Comparison of ENCODE assay signal across 15 cellular contexts in genomic region chr16:69691980-69692911, GRCh38. TPM values are rescaled to one million over a fixed set of nuclear protein-coding genes. Genes with fewer than 3 reads are reported as not detected.
DNase-seq lines count a peak whose midpoint lies in the region; ATAC-seq, FAIRE-seq and TF ChIP-seq lines count a peak whose summit lies in the region.
"Had no signal": no experiment of that assay in that cellular context is flagged by ENCODE, and none has a peak within 500 bp of the region (broad histone marks: within the 10 kb centered on the region; RNA-seq: fewer than 3 reads in every experiment).

No MANE protein-coding gene starts in this region.

- TF ChIP-seq RAD21 in SK-N-SH (IDR thresholded peaks at IDR 0.05; ENCODE audit: low read length), result no peak

- CTCF ChIA-PET in SK-N-SH (lab: Yijun Ruan, JAX) (no interaction called here), A673 (lab: Charles Lee) (no interaction called here)
- CTCF ChIA-PET in naive thymus-derived CD4-positive, alpha-beta T cell (lab: Charles Lee), result no interaction called here

- H2AFZ ChIP-seq in SK-N-SH (ENCODE audit: low read depth), result no peak overlapping the region

- peak; percentile 23 for FAIRE-seq in HTR-8/SVneo (lab: Jason Lieb, UNC)

- peaks cover 27% of the 10 kb centered on the region for H3F3A ChIP-seq in SK-N-SH (replicated peaks; ENCODE audit: insufficient read depth)

- no peaks in the 10 kb centered on the region for H3K27me3 Mint-ChIP-seq in osteocyte (ENCODE audit: unreplicated experiment)
- H3K27me3 Mint-ChIP-seq in naive thymus-derived CD4-positive, alpha-beta T cell, result no peaks in the 10 kb centered on the region
- H3K27me3 Mint-ChIP-seq: central memory CD8-positive, alpha-beta T cell had no signal

- intact Hi-C loops in naive thymus-derived CD4-positive, alpha-beta T cell (cut with micrococcal nuclease), result no loop called here
- intact Hi-C loops in A673 (cut with micrococcal nuclease; ENCODE audit: unreplicated experiment), result no loop called here

- 87% methylated on average over 4 of the region's 4 CpGs for WGBS in SK-N-SH (ENCODE audit: low lambda C conversion rate)

- in situ Hi-C loops in HAP-1 (cut with MboI; ENCODE audit: low sequenced_read_pairs), result no loop called here

- no peaks in the 10 kb centered on the region for H3K4me1 ChIP-seq in SK-N-SH (ENCODE audit: control insufficient read depth in 1 of 2, insufficient read depth in 2 of 2, low read depth in 1 of 2, low read length in 1 of 2)
- H3K4me1 ChIP-seq in HAP-1, result no peaks in the 10 kb centered on the region
- H3K4me1 ChIP-seq in naive thymus-derived CD4-positive, alpha-beta T cell (ENCODE audit: control insufficient read depth in 2 of 2, insufficient read depth in 2 of 2, low read length in 2 of 2), result no peaks in the 10 kb centered on the region
- H3K4me1 ChIP-seq in A673 (ENCODE audit: insufficient read depth, low read length, poor library complexity, severe bottlenecking), result no peaks in the 10 kb centered on the region

- no peaks in the 10 kb centered on the region for H3K9me3 Mint-ChIP-seq in osteocyte (ENCODE audit: unreplicated experiment)
- no peaks in the 10 kb centered on the region for H3K9me3 Mint-ChIP-seq in naive thymus-derived CD4-positive, alpha-beta T cell
- H3K9me3 Mint-ChIP-seq: central memory CD8-positive, alpha-beta T cell had no signal

- H3K9me3 ChIP-seq in SK-N-SH (no peaks in the 10 kb centered on the region), HAP-1 (no peaks in the 10 kb centered on the region), A673 (ENCODE audit: low read depth, low read length, poor library complexity, severe bottlenecking) (no peaks in the 10 kb centered on the region)
- H3K9me3 ChIP-seq in naive thymus-derived CD4-positive, alpha-beta T cell (ENCODE audit: control insufficient read depth in 2 of 3, low read length in 3 of 3), result no peaks in the 10 kb centered on the region
- H3K9me3 ChIP-seq: mucosa of descending colon had no signal

- H3K27ac Mint-ChIP-seq in osteocyte (ENCODE audit: unreplicated experiment), result peak overlapping the region; percentile 4
- peak overlapping the region in 3 of 9 donors; percentile 13 to 66 (median 44) for H3K27ac Mint-ChIP-seq in naive thymus-derived CD4-positive, alpha-beta T cell

- TF ChIP-seq EP300 in SK-N-SH (IDR thresholded peaks at IDR 0.05; ENCODE audit: borderline replicate concordance in 1 of 2, low read depth in 1 of 2, low read length in 1 of 2), result no peak

- POLR2A ChIA-PET in SK-N-SH (lab: Yijun Ruan, JAX) (no interaction called here), A673 (lab: Charles Lee; ENCODE audit: low non-redundant PET) (no interaction called here)
- POLR2A ChIA-PET in naive thymus-derived CD4-positive, alpha-beta T cell (lab: Charles Lee), result no interaction called here

- H3K79me2 ChIP-seq in SK-N-SH (ENCODE audit: insufficient read depth), result peaks cover 18% of the 10 kb centered on the region

- peak overlapping the region in 1 of 2 experiments; percentile 45; a peak in 1 of 4 replicates for H3K27ac ChIP-seq in SK-N-SH (ENCODE audit: low read depth in 2 of 2, low read length in 1 of 2)
- H3K27ac ChIP-seq in naive thymus-derived CD4-positive, alpha-beta T cell (ENCODE audit: low read depth, low read length), result no peak overlapping the region
- no peak overlapping the region for H3K27ac ChIP-seq in A673 (ENCODE audit: low read depth, low read length, poor library complexity, severe bottlenecking)

- no peaks in the 10 kb centered on the region for H3K9me2 ChIP-seq in SK-N-SH

- BruUV-seq in A673 (replicated peaks; lab: Mats Ljungman, UMichigan), result no TSS peak

- peak; percentile 44; the same call in 2 of the 3 replicates for ATAC-seq in SK-N-SH treated with all-trans-retinoic acid at 6 μM for 48 hours
- no peak for ATAC-seq in naive thymus-derived CD4-positive, alpha-beta T cell
- ATAC-seq: mucosa of descending colon had no signal

- peaks cover 69 to 86% of the 10 kb centered on the region in 2 experiments for H3K36me3 ChIP-seq in SK-N-SH (replicated peaks in 1 of 2; ENCODE audit: control insufficient read depth in 1 of 2, insufficient read depth in 2 of 2, low read length in 1 of 2)
- H3K36me3 ChIP-seq in HAP-1 (replicated peaks), result peaks cover 53% of the 10 kb centered on the region
- peaks cover 9 to 47% (median 14%) of the 10 kb centered on the region in 3 experiments for H3K36me3 ChIP-seq in naive thymus-derived CD4-positive, alpha-beta T cell (ENCODE audit: control insufficient read depth in 2 of 3, insufficient read depth in 3 of 3, low read length in 3 of 3)
- H3K36me3 ChIP-seq in A673 (ENCODE audit: insufficient read depth, low read length, poor library complexity, severe bottlenecking), result peaks cover 48% of the 10 kb centered on the region

- H3K9ac ChIP-seq in SK-N-SH, result no peak overlapping the region

- no peak overlapping the region for H3K4me2 ChIP-seq in SK-N-SH

- H3K4me3 ChIP-seq in SK-N-SH (ENCODE audit: low read depth in 2 of 2, low read length in 1 of 2) (no peak overlapping the region), cardiac fibroblast (replicated peaks in 1 of 2; ENCODE audit: low read depth in 2 of 2, low read length in 2 of 2) (no peak overlapping the region), HAP-1 (no peak overlapping the region), A673 (ENCODE audit: low read depth, low read length, poor library complexity, severe bottlenecking) (no peak overlapping the region)
- no peak overlapping the region for H3K4me3 ChIP-seq in naive thymus-derived CD4-positive, alpha-beta T cell (ENCODE audit: low read length)
- H3K4me3 ChIP-seq: mucosa of descending colon had no signal

- no peaks in the 10 kb centered on the region for H3K27me3 ChIP-seq in SK-N-SH (ENCODE audit: insufficient read depth)
- no peaks in the 10 kb centered on the region for H3K27me3 ChIP-seq in HAP-1 (ENCODE audit: low read depth)
- no peaks in the 10 kb centered on the region for H3K27me3 ChIP-seq in naive thymus-derived CD4-positive, alpha-beta T cell (ENCODE audit: control insufficient read depth in 2 of 2, insufficient read depth in 2 of 2, low read length in 2 of 2)
- H3K27me3 ChIP-seq in A673 (replicated peaks; ENCODE audit: insufficient read depth, low read depth, low read length, poor library complexity), result no peaks in the 10 kb centered on the region

- H3K4me1 Mint-ChIP-seq in osteocyte (ENCODE audit: unreplicated experiment), result peaks cover 17% of the 10 kb centered on the region
- peaks cover 0 to 17% (median 0%) of the 10 kb centered on the region in 7 donors for H3K4me1 Mint-ChIP-seq in naive thymus-derived CD4-positive, alpha-beta T cell
- H3K4me1 Mint-ChIP-seq: central memory CD8-positive, alpha-beta T cell had no signal

- H3K4me3 Mint-ChIP-seq in osteocyte (ENCODE audit: unreplicated experiment), result no peak overlapping the region
- H3K4me3 Mint-ChIP-seq in naive thymus-derived CD4-positive, alpha-beta T cell, result no peak overlapping the region
- H3K4me3 Mint-ChIP-seq: central memory CD8-positive, alpha-beta T cell had no signal

- DNase-seq in SK-N-SH (no peak), HTR-8/SVneo (ENCODE audit: insufficient read length, low spot score) (no peak), cardiac fibroblast (ENCODE audit: low read depth in 2 of 2) (peak; percentile 23 to 49), osteocyte (ENCODE audit: extremely low spot score, unreplicated experiment) (no peak), HAP-1 (ENCODE audit: low spot score in 2 of 2) (no peak), A673 (ENCODE audit: low spot score) (no peak)
- no peak for DNase-seq in naive thymus-derived CD4-positive, alpha-beta T cell
- DNase-seq: 8988T; activated CD4-positive, alpha-beta T cell treated with anti-CD3 and anti-CD28 coated beads for 4 hours; GF-D8; mucosa of descending colon; NCI-H2107; RPMI8226 had no signal

- H3K36me3 Mint-ChIP-seq in osteocyte (ENCODE audit: unreplicated experiment), result peaks cover 47% of the 10 kb centered on the region
- peaks cover 14 to 39% (median 26%) of the 10 kb centered on the region in 5 donors for H3K36me3 Mint-ChIP-seq in naive thymus-derived CD4-positive, alpha-beta T cell

- TF ChIP-seq CTCF in SK-N-SH (IDR thresholded peaks at IDR 0.05) (no peak), cardiac fibroblast (IDR thresholded peaks at IDR 0.05; ENCODE audit: low read depth, low read length) (no peak), osteocyte (IDR thresholded peaks at IDR 0.05) (no peak), A673 (conservative IDR thresholded peaks at IDR 0.05; ENCODE audit: low read depth, low read length) (no peak)

- H4K20me1 ChIP-seq in SK-N-SH (ENCODE audit: insufficient read depth), result no peaks in the 10 kb centered on the region

TF ChIP-seq in SK-N-SH, 30 proteins besides CTCF, POLR2A, EP300 and RAD21:
- no peak for TF ChIP-seq MAX (IDR thresholded peaks at IDR 0.05; ENCODE audit: low read depth)
- no peak for TF ChIP-seq RCOR1 (IDR thresholded peaks at IDR 0.05; ENCODE audit: low read length)
- no peak for TF ChIP-seq SMC3 (IDR thresholded peaks at IDR 0.05; ENCODE audit: low read depth, low read length)
- no peak for TF ChIP-seq TEAD4 (IDR thresholded peaks at IDR 0.05; ENCODE audit: borderline replicate concordance, insufficient read depth)
- TF ChIP-seq SIN3A (IDR thresholded peaks at IDR 0.05; ENCODE audit: borderline replicate concordance, low read depth, low read length), result no peak
- TF ChIP-seq USF2 (IDR thresholded peaks at IDR 0.05; ENCODE audit: borderline replicate concordance, low read depth, low read length), result no peak

RNA-seq across cellular contexts. Expression of gene NQO1, which starts 34.1 kb away (rescaled TPM):
- polyA plus RNA-seq in SK-N-SH (2012; rRNA removed), result 152 and 162 TPM in 2 replicates
- 124 and 156 TPM in 2 replicates for polyA plus RNA-seq in SK-N-SH (2012; cell fraction: cytosol; rRNA removed)
- 65.3 and 89.9 TPM in 2 replicates for polyA plus RNA-seq in SK-N-SH (2012; cell fraction: nucleus; rRNA removed)
- total RNA-seq in osteocyte (389 and 470 TPM in 2 replicates), A673 (2021) (46.9 and 61.7 TPM in 2 replicates)
- total RNA-seq in naive thymus-derived CD4-positive, alpha-beta T cell, result 10 to 100 TPM in 1 of 5 experiments, 1 to 10 TPM in 4; 1.7 to 27.3 (median 3.2) TPM
- 1 to 10 TPM; 2.2 to 5.3 TPM for polyA plus RNA-seq in naive thymus-derived CD4-positive, alpha-beta T cell

Comparison
In these comparisons a context has a peak if more than half of its experiments do, and no peak if none do; other contexts are left out.
1. DNase-seq: peak in cardiac fibroblast (2 of 2); none in SK-N-SH (single experiment), HTR-8/SVneo (single experiment), osteocyte (single experiment), HAP-1 (0 of 2), naive thymus-derived CD4-positive, alpha-beta T cell (0 of 9) and A673 (single experiment).